20 cellular contexts compared by ENCODE assay signal in the genomic region with DNA sequence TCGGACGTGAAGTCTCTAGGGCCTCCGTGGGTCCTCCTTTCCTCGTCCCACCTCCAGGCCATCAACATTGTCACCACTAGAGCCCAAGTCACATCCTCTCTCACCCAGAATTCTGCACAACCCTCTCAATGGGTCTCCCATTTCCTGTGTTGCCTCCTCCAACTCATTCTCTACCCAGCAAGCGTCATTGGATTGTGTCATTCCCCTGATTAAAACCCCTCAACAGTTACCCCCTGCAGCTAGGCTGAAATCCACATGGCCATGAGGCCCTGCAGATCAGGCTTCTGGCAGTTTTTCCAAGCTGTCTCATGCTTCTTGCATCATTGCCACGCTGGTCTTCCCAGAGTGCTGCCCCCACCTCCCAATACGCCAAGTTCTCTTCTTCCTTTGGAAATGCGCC. TPM values are rescaled to one million over a fixed set of nuclear protein-coding genes. Genes with fewer than 3 reads are reported as not detected.
DNase-seq lines count a peak whose midpoint lies in the region; ATAC-seq and TF ChIP-seq lines count a peak whose summit lies in the region.
"Had no signal": no experiment of that assay in that cellular context is flagged by ENCODE, and none has a peak within 500 bp of the region (broad histone marks: within the 10 kb centered on the region; RNA-seq: fewer than 3 reads in every experiment).

No MANE protein-coding gene starts in this region.

- H3K27ac Mint-ChIP-seq in CD4-positive, alpha-beta T cell: no peak overlapping the region
- H3K27ac Mint-ChIP-seq: CD4-positive, alpha-beta memory T cell; GM23338; H9; HFFc6 had no signal

- peaks cover 72% of the 10 kb centered on the region for H3K27me3 Mint-ChIP-seq in CD4-positive, alpha-beta T cell

- intact Hi-C loops in CD4-positive, alpha-beta T cell (cut with DNase I, micrococcal nuclease): loop anchor here in 1 of 2 experiments (5.0 kb wide), 1 partner anchor 1664 kb away; no protein-coding TSS in a partner anchor

- CTCF ChIA-PET in CD4-positive, alpha-beta T cell (lab: Charles Lee): no interaction called here

- H3K4me1 ChIP-seq in mesendoderm (ENCODE audit: control insufficient read depth, low read depth, low read length): peaks cover 8% of the 10 kb centered on the region
- H3K4me1 ChIP-seq: BE2C had no signal

- no peak for ATAC-seq in CD4-positive, alpha-beta T cell (ENCODE audit: poor library complexity)
- ATAC-seq: GM12878, GM23338, HCT116 had no signal

- peak; percentile 55 for DNase-seq in NB4 (ENCODE audit: low read depth)
- peak; percentile 39 for DNase-seq in amniotic epithelial cell (ENCODE audit: low read depth)
- DNase-seq in mesendoderm: peak; percentile 68
- DNase-seq in NCI-H2196 (lab: John Stamatoyannopoulos, UW; ENCODE audit: unreplicated experiment): no peak
- DNase-seq in COLO829 (ENCODE audit: low spot score): no peak
- DNase-seq in CD4-positive, alpha-beta T cell: no peak
- DNase-seq: AML-193; BE2C; Caco-2; CD4-positive, alpha-beta memory T cell; DMS153; DND-41; GDM1; H9; HFFc6 had no signal

- H2BK15ac ChIP-seq in mesendoderm (replicated peaks; ENCODE audit: low read depth): no peak overlapping the region

- no peak overlapping the region for H4K5ac ChIP-seq in mesendoderm (ENCODE audit: low read length)

- H4K8ac ChIP-seq in mesendoderm (ENCODE audit: low read depth, low read length): no peak overlapping the region

- no peak overlapping the region for H3K4me3 Mint-ChIP-seq in CD4-positive, alpha-beta T cell
- H3K4me3 Mint-ChIP-seq: CD14-positive monocyte; CD4-positive, alpha-beta memory T cell; GM23338; H9; HFFc6 had no signal

- no peaks in the 10 kb centered on the region for H3K79me2 ChIP-seq in mesendoderm (ENCODE audit: control insufficient read depth, insufficient read depth, low read length)

- no peaks in the 10 kb centered on the region for H3K36me3 ChIP-seq in mesendoderm (ENCODE audit: control insufficient read depth, insufficient read depth, low read length)
- H3K36me3 ChIP-seq: BE2C; BLaER1 treated with 17β-estradiol and CSF1 and Interleukin-3, amounts not matched to agents 10 nM and 100 nM had no signal

- H3K4me3 ChIP-seq in NB4 (ENCODE audit: low read depth, low read length) (no peak overlapping the region), mesendoderm (ENCODE audit: low read length) (no peak overlapping the region)
- H3K4me3 ChIP-seq: BLaER1 treated with 17β-estradiol and CSF1 and Interleukin-3, amounts not matched to agents 10 nM and 100 nM; GM12878; GM23338 had no signal

- no peak overlapping the region for H2AK5ac ChIP-seq in mesendoderm (ENCODE audit: low read length)

- H3K18ac ChIP-seq in mesendoderm (ENCODE audit: low read length): no peak overlapping the region

- H3K23ac ChIP-seq in mesendoderm (ENCODE audit: low read length): no peak overlapping the region

- TF ChIP-seq POLR2A in NB4 (IDR thresholded peaks at IDR 0.05; ENCODE audit: extremely low read depth, insufficient read length): no peak

- TF ChIP-seq CTCF in NB4 (IDR thresholded peaks at IDR 0.05; ENCODE audit: low read depth, low read length): no peak
- TF ChIP-seq CTCF in CD4-positive, alpha-beta T cell (IDR thresholded peaks at IDR 0.05): no peak

- H3K36me3 Mint-ChIP-seq in CD4-positive, alpha-beta T cell (ENCODE audit: low read depth): no peaks in the 10 kb centered on the region
- H3K36me3 Mint-ChIP-seq: CD4-positive, alpha-beta memory T cell had no signal

- H3K56ac ChIP-seq in mesendoderm (ENCODE audit: low read length): no peak overlapping the region

- H2BK5ac ChIP-seq in mesendoderm (ENCODE audit: low read length): no peak overlapping the region

- H3K27ac ChIP-seq in mesendoderm (ENCODE audit: low read depth, low read length): no peak overlapping the region
- H3K27ac ChIP-seq in CD4-positive, alpha-beta T cell (ENCODE audit: low read depth, low read length): no peak overlapping the region
- H3K27ac ChIP-seq: BLaER1 treated with 17β-estradiol and CSF1 and Interleukin-3, amounts not matched to agents 10 nM and 100 nM had no signal

- H3K4me1 Mint-ChIP-seq in CD4-positive, alpha-beta T cell (ENCODE audit: low read depth): peaks cover 10% of the 10 kb centered on the region

- no peaks in the 10 kb centered on the region for H3K9me3 Mint-ChIP-seq in CD4-positive, alpha-beta T cell
- H3K9me3 Mint-ChIP-seq: CD4-positive, alpha-beta memory T cell; HFFc6 had no signal

- H3K27me3 ChIP-seq in mesendoderm (ENCODE audit: insufficient read depth, low read length, poor library complexity): no peaks in the 10 kb centered on the region
- H3K27me3 ChIP-seq in CD4-positive, alpha-beta T cell (ENCODE audit: control insufficient read depth, insufficient read depth, low read length): peaks cover 31% of the 10 kb centered on the region

- no peak overlapping the region for H2BK120ac ChIP-seq in mesendoderm (ENCODE audit: low read depth, low read length)

- no peaks in the 10 kb centered on the region for H3K9me3 ChIP-seq in CD4-positive, alpha-beta T cell (ENCODE audit: control insufficient read depth, low read length)
- H3K9me3 ChIP-seq: BE2C; BLaER1 treated with 17β-estradiol and CSF1 and Interleukin-3, amounts not matched to agents 10 nM and 100 nM had no signal

- no CpG with 5 or more reads among the region's 8 CpGs for whole genome bisulfite sequencing in mesendoderm (ENCODE audit: extremely low coverage, insufficient coverage, low lambda C conversion rate)

- H3K4ac ChIP-seq in mesendoderm (ENCODE audit: low read depth, low read length): no peak overlapping the region

- H3K4me2 ChIP-seq in mesendoderm (ENCODE audit: low read length): no peak overlapping the region
- H3K4me2 ChIP-seq: BLaER1 treated with 17β-estradiol and CSF1 and Interleukin-3, amounts not matched to agents 10 nM and 100 nM; GM23338 had no signal

- POLR2A ChIA-PET in CD4-positive, alpha-beta T cell (lab: Charles Lee): no interaction called here

- H3K79me1 ChIP-seq in mesendoderm (ENCODE audit: low read length): no peaks in the 10 kb centered on the region

- H3K9ac ChIP-seq in mesendoderm (ENCODE audit: low read length): no peak overlapping the region
- H3K9ac ChIP-seq: BLaER1 treated with 17β-estradiol and CSF1 and Interleukin-3, amounts not matched to agents 10 nM and 100 nM had no signal

RNA-seq across cellular contexts. Expression of gene FAM210B, which starts 12.9 kb away (rescaled TPM):
- polyA plus RNA-seq in mesendoderm (2013, experiment 1 of 2): 17.0 TPM
- polyA plus RNA-seq in mesendoderm (2013, experiment 2 of 2): 17.2 TPM
- total RNA-seq in CD4-positive, alpha-beta T cell: 10 to 100 TPM; 14.4 to 14.7 TPM

RNA-seq across cellular contexts. Expression of gene AURKA, which starts 46.1 kb away (rescaled TPM):
- polyA plus RNA-seq in mesendoderm (2013, experiment 1 of 2): 91.0 TPM
- 89.8 TPM for polyA plus RNA-seq in mesendoderm (2013, experiment 2 of 2)
- under 1 TPM; 0.25 to 0.36 TPM for total RNA-seq in CD4-positive, alpha-beta T cell

RNA-seq across cellular contexts. Expression of gene CSTF1, which starts 46.5 kb away (rescaled TPM):
- 39.7 TPM for polyA plus RNA-seq in mesendoderm (2013, experiment 1 of 2)
- polyA plus RNA-seq in mesendoderm (2013, experiment 2 of 2): 40.9 TPM
- total RNA-seq in CD4-positive, alpha-beta T cell: 10 to 100 TPM; 20.7 to 21.8 TPM

Comparison
In these comparisons a context has a peak if more than half of its experiments do, and no peak if none do; other contexts are left out.
1. DNase-seq: peak in NB4 (single experiment), amniotic epithelial cell (single experiment) and mesendoderm (single experiment); none in NCI-H2196 (single experiment), COLO829 (single experiment) and CD4-positive, alpha-beta T cell (0 of 10).